1 cellular context compared by ENCODE assay signal in genomic region chr9:127522727-127523126, GRCh38.
TF ChIP-seq lines count a peak whose summit lies in the region.

No MANE protein-coding gene starts in this region.

TF ChIP-seq in IMR-90, 13 proteins besides CTCF, POLR2A, EP300 and RAD21 (continued from another document):
- TF ChIP-seq, protein P1, sequence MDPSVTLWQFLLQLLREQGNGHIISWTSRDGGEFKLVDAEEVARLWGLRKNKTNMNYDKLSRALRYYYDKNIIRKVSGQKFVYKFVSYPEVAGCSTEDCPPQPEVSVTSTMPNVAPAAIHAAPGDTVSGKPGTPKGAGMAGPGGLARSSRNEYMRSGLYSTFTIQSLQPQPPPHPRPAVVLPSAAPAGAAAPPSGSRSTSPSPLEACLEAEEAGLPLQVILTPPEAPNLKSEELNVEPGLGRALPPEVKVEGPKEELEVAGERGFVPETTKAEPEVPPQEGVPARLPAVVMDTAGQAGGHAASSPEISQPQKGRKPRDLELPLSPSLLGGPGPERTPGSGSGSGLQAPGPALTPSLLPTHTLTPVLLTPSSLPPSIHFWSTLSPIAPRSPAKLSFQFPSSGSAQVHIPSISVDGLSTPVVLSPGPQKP (IDR thresholded peaks at IDR 0.05; ENCODE audit: borderline replicate concordance, low read depth, low read length): no peak
- no peak for TF ChIP-seq FOS (IDR thresholded peaks at IDR 0.05; ENCODE audit: low read depth, low read length)
- TF ChIP-seq MAFK (IDR thresholded peaks at IDR 0.05; ENCODE audit: low read depth, low read length): no peak
- TF ChIP-seq MXI1 (IDR thresholded peaks at IDR 0.05; ENCODE audit: borderline replicate concordance, low read depth, low read length): no peak
- TF ChIP-seq MAZ (IDR thresholded peaks at IDR 0.05; ENCODE audit: borderline replicate concordance, low read depth, low read length): no peak
